ENCODE assay signal across 1 cellular context in genomic region chr1:2374260-2375155, GRCh38.
TF ChIP-seq lines count a peak whose summit lies in the region.

No MANE protein-coding gene starts in this region.

TF ChIP-seq in HepG2, 621 proteins besides CTCF, POLR2A, EP300 and RAD21:
- TF ChIP-seq NFE2 (CRISPR knock-in tag; IDR thresholded peaks at IDR 0.05) (no peak), ZNF780A (CRISPR knock-in tag; IDR thresholded peaks at IDR 0.05) (no peak), PBX3 (CRISPR knock-in tag; IDR thresholded peaks at IDR 0.05; ENCODE audit: borderline replicate concordance) (no peak), ZNF503 (CRISPR knock-in tag; IDR thresholded peaks at IDR 0.05) (no peak), JUND (CRISPR knock-in tag; IDR thresholded peaks at IDR 0.05) (no peak), ZNF234 (CRISPR knock-in tag; conservative IDR thresholded peaks at IDR 0.05) (no peak)
